Comparison of ENCODE assay signal across 6 cellular contexts in genomic region chr12:6942331-6942665, GRCh38. TPM values are rescaled to one million over a fixed set of nuclear protein-coding genes. Genes with fewer than 3 reads are reported as not detected.
DNase-seq lines count a peak whose midpoint lies in the region; ATAC-seq and TF ChIP-seq lines count a peak whose summit lies in the region.

No MANE protein-coding gene starts in this region.

- peaks cover 51% of the 10 kb centered on the region for H3K4me1 Mint-ChIP-seq in HFFc6 (ENCODE audit: low read depth)

- H3K27me3 ChIP-seq in neural cell (ENCODE audit: insufficient read depth, low read depth, low read length) = no peaks in the 10 kb centered on the region

- H3K27me3 Mint-ChIP-seq in HFFc6 (ENCODE audit: insufficient read depth) = peaks cover 27% of the 10 kb centered on the region

- no peaks in the 10 kb centered on the region for H3K36me3 ChIP-seq in neural cell (ENCODE audit: insufficient read depth, low read length)

- H3K4me3 ChIP-seq in neural cell (ENCODE audit: low read length) = no peak overlapping the region

- no peak overlapping the region for H3K9ac ChIP-seq in neural cell (ENCODE audit: low read length)

- H4K20me1 ChIP-seq in neural cell (ENCODE audit: insufficient read depth) = no peaks in the 10 kb centered on the region

- H3K79me2 ChIP-seq in neural cell (replicated peaks; ENCODE audit: insufficient read depth, low read length) = no peaks in the 10 kb centered on the region

- peak overlapping the region; percentile 100 for H3K27ac Mint-ChIP-seq in HFFc6

- no peak for ATAC-seq in HG02571 (IDR thresholded peaks at IDR 0.05; ENCODE audit: unreplicated experiment)
- no peak for ATAC-seq in GM18868 (IDR thresholded peaks at IDR 0.05; ENCODE audit: unreplicated experiment)

- TF ChIP-seq CTCF in HFFc6 (IDR thresholded peaks at IDR 0.05) = no peak
- no peak for TF ChIP-seq CTCF in neural cell (IDR thresholded peaks at IDR 0.05; ENCODE audit: poor library complexity, severe bottlenecking)

- H3K4me3 Mint-ChIP-seq in HFFc6 = peak overlapping the region; percentile 53; the same call in 1 of the 2 replicates

- peaks cover 9% of the 10 kb centered on the region; the same call in 1 of the 2 replicates for H3K9me3 Mint-ChIP-seq in HFFc6

- H3K27ac ChIP-seq in angular gyrus (ENCODE audit: low read depth, low read length) (peak overlapping the region; percentile 99), neural cell (ENCODE audit: low read length) (peak overlapping the region; percentile 8)

- TF ChIP-seq EP300 in neural cell (conservative IDR thresholded peaks at IDR 0.05; ENCODE audit: poor library complexity, severe bottlenecking) = no peak

- TF ChIP-seq RAD21 in neural cell (conservative IDR thresholded peaks at IDR 0.05) = no peak

- no peak overlapping the region for H3K4me2 ChIP-seq in neural cell (ENCODE audit: low read length)

- no peak for DNase-seq in HFFc6
- DNase-seq in DMS114 treated with DMSO at 0.1 percent for 48 hours (lab: John Stamatoyannopoulos, UW; ENCODE audit: unreplicated experiment) = no peak

- no peak overlapping the region for H2AFZ ChIP-seq in neural cell (ENCODE audit: low read depth, low read length)

- peaks cover 7% of the 10 kb centered on the region for H3F3A ChIP-seq in neural cell (ENCODE audit: insufficient read depth, low read length, poor library complexity, severe bottlenecking)

- H3K9me3 ChIP-seq in neural cell (ENCODE audit: low read length) = no peaks in the 10 kb centered on the region

- H3K36me3 Mint-ChIP-seq in HFFc6 (ENCODE audit: low read depth) = peaks cover 26% of the 10 kb centered on the region

- H3K9me2 ChIP-seq in neural cell (ENCODE audit: insufficient read depth, low read length) = no peaks in the 10 kb centered on the region

TF ChIP-seq in neural cell, 6 proteins besides CTCF, POLR2A, EP300 and RAD21:
- no peak for TF ChIP-seq EZH2 (IDR thresholded peaks at IDR 0.05; ENCODE audit: borderline replicate concordance, insufficient read depth, low read length, poor library complexity, severe bottlenecking)
- TF ChIP-seq TAF1 (IDR thresholded peaks at IDR 0.05; ENCODE audit: low read depth) = no peak

RNA-seq across cellular contexts. Expression of gene RNU7-1, which starts 1.3 kb away (rescaled TPM):
- total RNA-seq in HFFc6 (2021; fragmentation: NEBNext Ultra II Directional; extraction: Animal tissue kit (Norgen Biotek cat#: 25700)) = not detected
- polyA plus RNA-seq in neural cell = not detected in 2 replicates
- not detected in 2 replicates for polyA minus RNA-seq in neural cell

RNA-seq across cellular contexts. Expression of gene C12orf57, which starts 1.5 kb away (rescaled TPM):
- 100 to 1,000 TPM; 115 to 131 (median 123) TPM for total RNA-seq in HFFc6 (2021; fragmentation: NEBNext Ultra II Directional; extraction: Animal tissue kit (Norgen Biotek cat#: 25700))
- 477 and 500 TPM in 2 replicates for polyA plus RNA-seq in neural cell
- 118 and 135 TPM in 2 replicates for polyA minus RNA-seq in neural cell

RNA-seq across cellular contexts. Expression of gene PTPN6, which starts 8.9 kb away (rescaled TPM):
- not detected for total RNA-seq in HFFc6 (2021; fragmentation: NEBNext Ultra II Directional; extraction: Animal tissue kit (Norgen Biotek cat#: 25700))
- not detected in 2 replicates for polyA plus RNA-seq in neural cell
- polyA minus RNA-seq in neural cell = 0.46 TPM in 1 of 2 replicates, not detected in the other

RNA-seq across cellular contexts. Expression of gene ATN1, which starts 14.5 kb away (rescaled TPM):
- total RNA-seq in HFFc6 (2021; fragmentation: NEBNext Ultra II Directional; extraction: Animal tissue kit (Norgen Biotek cat#: 25700)) = 100 to 1,000 TPM in 4 of 6 experiments, 10 to 100 TPM in 2; 96.8 to 120 (median 107) TPM
- 9.2 and 13.7 TPM in 2 replicates for polyA plus RNA-seq in neural cell
- polyA minus RNA-seq in neural cell = 17.5 and 27.1 TPM in 2 replicates

RNA-seq across cellular contexts. Expression of gene ENO2, which starts 27.9 kb away (rescaled TPM):
- total RNA-seq in HFFc6 (2021; fragmentation: NEBNext Ultra II Directional; extraction: Animal tissue kit (Norgen Biotek cat#: 25700)) = 10 to 100 TPM; 18.9 to 26.9 (median 24.7) TPM
- polyA plus RNA-seq in neural cell = 193 and 228 TPM in 2 replicates
- polyA minus RNA-seq in neural cell = 157 and 175 TPM in 2 replicates
